16 cellular contexts compared by ENCODE assay signal in the genomic region with DNA sequence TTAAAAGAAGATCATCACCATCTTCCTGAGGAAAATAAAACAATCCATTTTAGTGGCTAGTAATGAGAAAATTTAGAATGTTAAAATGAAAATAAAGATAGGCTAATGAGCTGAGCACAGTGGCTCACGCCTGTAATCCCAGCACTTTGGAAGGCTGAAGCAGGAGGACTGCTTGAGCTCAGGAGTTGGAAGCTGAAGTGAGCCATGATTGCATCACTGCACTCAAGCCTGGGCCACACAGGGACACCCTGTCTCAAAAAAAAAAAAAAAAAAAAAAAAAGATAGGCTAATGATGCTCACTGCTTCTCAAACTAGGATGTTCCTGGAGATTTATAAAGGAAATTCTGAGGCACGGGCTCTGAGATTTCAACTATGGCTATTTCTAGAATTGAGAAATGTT. TPM values are rescaled to one million over a fixed set of nuclear protein-coding genes. Genes with fewer than 3 reads are reported as not detected.
DNase-seq lines count a peak whose midpoint lies in the region; ATAC-seq, FAIRE-seq and TF ChIP-seq lines count a peak whose summit lies in the region.
"Had no signal": no experiment of that assay in that cellular context is flagged by ENCODE, and none has a peak within 500 bp of the region (broad histone marks: within the 10 kb centered on the region; RNA-seq: fewer than 3 reads in every experiment).

No MANE protein-coding gene starts in this region.

- no peak for TF ChIP-seq CTCF in bronchial epithelial cell (IDR thresholded peaks at IDR 0.05; ENCODE audit: insufficient read depth, low read length, severe bottlenecking)

- CTCF ChIA-PET in activated CD8-positive, alpha-beta memory T cell treated with anti-CD3 and anti-CD28 coated beads, Interleukin-2, amount 10 ng/mL, durations not matched to agents 7 days and 5 days (lab: Charles Lee) = interaction anchor here (0.6 to 1.5 kb wide), 2 partner anchors 10 to 1582 kb away, joined by 3 to 6 read pairs; no protein-coding TSS in a partner anchor

- H3K36me3 Mint-ChIP-seq in activated CD8-positive, alpha-beta memory T cell treated with anti-CD3 and anti-CD28 coated beads, Interleukin-2, amount 10 ng/mL, durations not matched to agents 7 days and 5 days = peaks cover 22% of the 10 kb centered on the region
- H3K36me3 Mint-ChIP-seq in natural killer cell treated with Interleukin-12 subunit alpha and Interleukin-12 subunit beta and Interleukin-15 and Interleukin-18, amount 100 ng/mL, for 72 hours = peaks cover 4% of the 10 kb centered on the region

- H3K4me3 Mint-ChIP-seq in activated CD8-positive, alpha-beta memory T cell treated with anti-CD3 and anti-CD28 coated beads, Interleukin-2, amount 10 ng/mL, durations not matched to agents 7 days and 5 days = no peak overlapping the region
- peak overlapping the region; percentile 25 for H3K4me3 Mint-ChIP-seq in natural killer cell treated with Interleukin-12 subunit alpha and Interleukin-12 subunit beta and Interleukin-15 and Interleukin-18, amount 100 ng/mL, for 72 hours

- no peak for ATAC-seq in activated CD8-positive, alpha-beta memory T cell treated with anti-CD3 and anti-CD28 coated beads, Interleukin-2, amount 10 ng/mL, durations not matched to agents 7 days and 5 days
- no peak for ATAC-seq in natural killer cell treated with Interleukin-12 subunit alpha and Interleukin-12 subunit beta and Interleukin-15 and Interleukin-18, amount 100 ng/mL, for 72 hours
- ATAC-seq in GM19351 (IDR thresholded peaks at IDR 0.05; ENCODE audit: unreplicated experiment) = no peak
- ATAC-seq: SK-N-SH treated with all-trans-retinoic acid at 6 μM for 48 hours had no signal

- no peaks in the 10 kb centered on the region for H3K9me3 Mint-ChIP-seq in activated CD8-positive, alpha-beta memory T cell treated with anti-CD3 and anti-CD28 coated beads, Interleukin-2, amount 10 ng/mL, durations not matched to agents 7 days and 5 days (ENCODE audit: low read depth)
- no peaks in the 10 kb centered on the region for H3K9me3 Mint-ChIP-seq in natural killer cell treated with Interleukin-12 subunit alpha and Interleukin-12 subunit beta and Interleukin-15 and Interleukin-18, amount 100 ng/mL, for 72 hours

- H3K4me1 Mint-ChIP-seq in activated CD8-positive, alpha-beta memory T cell treated with anti-CD3 and anti-CD28 coated beads, Interleukin-2, amount 10 ng/mL, durations not matched to agents 7 days and 5 days = peaks cover 19% of the 10 kb centered on the region
- peaks cover 18 to 20% of the 10 kb centered on the region in 2 donors for H3K4me1 Mint-ChIP-seq in natural killer cell treated with Interleukin-12 subunit alpha and Interleukin-12 subunit beta and Interleukin-15 and Interleukin-18, amount 100 ng/mL, for 72 hours (ENCODE audit: low read depth in 2 of 2)

- no peaks in the 10 kb centered on the region for H3K27me3 ChIP-seq in bronchial epithelial cell (ENCODE audit: control insufficient read depth, insufficient read depth, low read length)

- no peak for DNase-seq in activated CD8-positive, alpha-beta memory T cell treated with anti-CD3 and anti-CD28 coated beads, Interleukin-2, amount 10 ng/mL, durations not matched to agents 7 days and 5 days
- no peak for DNase-seq in activated CD8-positive, alpha-beta memory T cell treated with anti-CD3 and anti-CD28 coated beads, Interleukin-2, amount 50 U/mL, for 4 hours
- DNase-seq in H4 (ENCODE audit: low spot score) = peak; percentile 15
- DNase-seq in bronchial epithelial cell (ENCODE audit: low read depth) = peak; percentile 15
- DNase-seq in natural killer cell treated with Interleukin-12 subunit alpha and Interleukin-12 subunit beta and Interleukin-15 and Interleukin-18, amount 100 ng/mL, for 72 hours (ENCODE audit: low spot score) = no peak
- no peak for DNase-seq in anterior cingulate cortex (lab: John Stamatoyannopoulos, UW)
- DNase-seq in retina = no peak
- DNase-seq: amniotic stem cell; GOT3; NCI-H1436 treated with DMSO at 0.1 percent for 48 hours; NCI-H510A; stimulated activated CD4-positive, alpha-beta T cell treated with anti-CD3 and anti-CD28 coated beads, Interleukin-4, amount 100 ng/mL, for 24 hours had no signal

- FAIRE-seq in bronchial epithelial cell (lab: Jason Lieb, UNC) = no peak
- FAIRE-seq: urothelium cell line had no signal

- peak overlapping the region; percentile 19 for H3K27ac Mint-ChIP-seq in activated CD8-positive, alpha-beta memory T cell treated with anti-CD3 and anti-CD28 coated beads, Interleukin-2, amount 10 ng/mL, durations not matched to agents 7 days and 5 days
- H3K27ac Mint-ChIP-seq in natural killer cell treated with Interleukin-12 subunit alpha and Interleukin-12 subunit beta and Interleukin-15 and Interleukin-18, amount 100 ng/mL, for 72 hours = peak overlapping the region in 1 of 2 donors; percentile 87

- H3K4me3 ChIP-seq in bronchial epithelial cell (ENCODE audit: low read depth, low read length) = no peak overlapping the region
- H3K4me3 ChIP-seq: coronary artery had no signal

- peaks cover 2% of the 10 kb centered on the region for H3K36me3 ChIP-seq in bronchial epithelial cell (ENCODE audit: control insufficient read depth, insufficient read depth, low read length)

- no peaks in the 10 kb centered on the region for H3K27me3 Mint-ChIP-seq in activated CD8-positive, alpha-beta memory T cell treated with anti-CD3 and anti-CD28 coated beads, Interleukin-2, amount 10 ng/mL, durations not matched to agents 7 days and 5 days
- no peaks in the 10 kb centered on the region for H3K27me3 Mint-ChIP-seq in natural killer cell treated with Interleukin-12 subunit alpha and Interleukin-12 subunit beta and Interleukin-15 and Interleukin-18, amount 100 ng/mL, for 72 hours

RNA-seq across cellular contexts. Expression of gene CPLANE1, which starts 50.3 kb away (rescaled TPM):
- 1 to 10 TPM; 8.0 to 9.3 TPM for total RNA-seq in activated CD8-positive, alpha-beta memory T cell treated with anti-CD3 and anti-CD28 coated beads, Interleukin-2, amount 10 ng/mL, durations not matched to agents 7 days and 5 days
- total RNA-seq in H4 (2014; rRNA removed; shearing (Covaris generic)) = 4.8 and 13.8 TPM in 2 replicates
- total RNA-seq in bronchial epithelial cell = 8.2 and 12.8 TPM in 2 replicates
- total RNA-seq in natural killer cell treated with Interleukin-12 subunit alpha and Interleukin-12 subunit beta and Interleukin-15 and Interleukin-18, amount 100 ng/mL, for 72 hours = 10 to 100 TPM in 1 of 2 donors, 1 to 10 TPM in 1; 9.4 to 12.1 TPM

Comparison
In these comparisons a context has a peak if more than half of its experiments do, and no peak if none do; other contexts are left out.
1. DNase-seq: peak in H4 (single experiment) and bronchial epithelial cell (single experiment); none in activated CD8-positive, alpha-beta memory T cell treated with anti-CD3 and anti-CD28 coated beads, Interleukin-2, amount 10 ng/mL, durations not matched to agents 7 days and 5 days (single experiment), activated CD8-positive, alpha-beta memory T cell treated with anti-CD3 and anti-CD28 coated beads, Interleukin-2, amount 50 U/mL, for 4 hours (single experiment), natural killer cell treated with Interleukin-12 subunit alpha and Interleukin-12 subunit beta and Interleukin-15 and Interleukin-18, amount 100 ng/mL, for 72 hours (single experiment), anterior cingulate cortex (0 of 58) and retina (single experiment).